ENCODE assay signal across 34 cellular contexts in the genomic region with DNA sequence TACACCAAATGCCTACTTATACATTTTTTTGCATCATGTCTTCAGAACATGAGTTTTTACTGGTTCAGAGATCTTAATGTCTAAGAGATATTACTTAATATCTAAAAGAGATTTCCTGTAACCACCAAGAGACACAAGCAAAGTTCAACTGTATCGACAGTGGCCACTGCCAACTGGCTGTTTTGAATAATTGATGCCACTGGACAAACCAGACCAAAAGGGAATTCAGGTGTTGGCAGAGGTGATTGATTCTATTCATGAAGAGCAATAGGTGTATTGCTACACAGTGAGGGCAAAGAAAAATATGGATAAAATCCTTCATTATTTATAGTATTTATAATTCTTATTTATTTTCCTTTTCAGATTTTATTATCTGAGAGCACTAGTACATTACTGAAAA.
"Had no signal": no experiment of that assay in that cellular context is flagged by ENCODE, and none has a peak within 500 bp of the region (broad histone marks: within the 10 kb centered on the region; RNA-seq: fewer than 3 reads in every experiment).

No MANE protein-coding gene starts in this region.

- H3K4me1 ChIP-seq: adrenal gland, ascending aorta, body of pancreas, breast epithelium had no signal

- ATAC-seq: activated naive CD4-positive, alpha-beta T cell treated with anti-CD3 and anti-CD28 coated beads, Interleukin-2, amount 50 U/mL, for 72 hours; activated naive CD8-positive, alpha-beta T cell treated with anti-CD3 and anti-CD28 coated beads, Interleukin-2, amount 50 U/mL, for 24 hours; activated T-cell treated with anti-CD3 and anti-CD28 coated beads, Interleukin-2, amount 50 U/mL, for 4 hours; activated T-cell treated with anti-CD3 and anti-CD28 coated beads, Interleukin-2, amount 50 U/mL, for 72 hours; activated T-helper 17 cell treated with anti-CD3 and anti-CD28 coated beads, Interleukin-2, amount 50 U/mL, for 72 hours; body of pancreas had no signal

- H3K4me3 ChIP-seq: adrenal gland, ascending aorta, body of pancreas, breast epithelium, cardiac muscle cell had no signal

- H3K27ac ChIP-seq: adrenal gland, ascending aorta, body of pancreas, brain microvascular endothelial cell, breast epithelium, cardiac muscle cell had no signal

- FAIRE-seq: astrocyte, bronchial epithelial cell had no signal

- H3K9me3 ChIP-seq: adrenal gland, body of pancreas had no signal

- DNase-seq: activated effector memory CD4-positive, alpha-beta T cell treated with anti-CD3 and anti-CD28 coated beads, Interleukin-2, amount 50 U/mL, for 16 hours; activated effector memory CD4-positive, alpha-beta T cell treated with Interleukin-2 at 50 U/mL for 16 hours; activated gamma-delta T cell; activated gamma-delta T cell treated with Interleukin-2 at 50 U/mL for 16 hours; activated naive CD4-positive, alpha-beta T cell; activated naive CD4-positive, alpha-beta T cell treated with anti-CD3 and anti-CD28 coated beads for 36 hours; activated naive CD4-positive, alpha-beta T cell treated with anti-CD3 and anti-CD28 coated beads, Interleukin-2, amount 10 ng/mL, durations not matched to agents 7 days and 5 days; activated naive CD4-positive, alpha-beta T cell treated with anti-CD3 and anti-CD28 coated beads, Interleukin-2, amount 50 U/mL, for 16 hours; activated naive CD4-positive, alpha-beta T cell treated with Interleukin-2 at 50 U/mL for 16 hours; activated naive CD8-positive, alpha-beta T cell treated with anti-CD3 and anti-CD28 coated beads for 36 hours; activated naive CD8-positive, alpha-beta T cell treated with anti-CD3 and anti-CD28 coated beads, Interleukin-2, amount 10 ng/mL, durations not matched to agents 7 days and 5 days; activated naive CD8-positive, alpha-beta T cell treated with anti-CD3 and anti-CD28 coated beads, Interleukin-2, amount 50 U/mL, for 24 hours; activated T-cell treated with anti-CD3 and anti-CD28 coated beads, Interleukin-2, amount 50 U/mL, for 1 hour; activated T-cell treated with anti-CD3 and anti-CD28 coated beads, Interleukin-2, amount 50 U/mL, for 24 hours; activated T-cell treated with anti-CD3 and anti-CD28 coated beads, Interleukin-2, amount 50 U/mL, for 4 hours; activated T-cell treated with anti-CD3 and anti-CD28 coated beads, Interleukin-2, amount 50 U/mL, for 48 hours; activated T-cell treated with anti-CD3 and anti-CD28 coated beads, Interleukin-2, amount 50 U/mL, for 72 hours; adrenal gland; amniotic stem cell; amygdala; anterior cingulate cortex; aorta; body of pancreas; brain microvascular endothelial cell; caudate nucleus; central memory CD4-positive, alpha-beta T cell; cerebellar nuclear complex had no signal

- H3K27me3 ChIP-seq: adrenal gland, ascending aorta, body of pancreas, brain microvascular endothelial cell, breast epithelium, cardiac muscle cell had no signal

- H3K36me3 ChIP-seq: adrenal gland, ascending aorta, brain microvascular endothelial cell, breast epithelium, cardiac muscle cell had no signal
